ENCODE assay signal across 31 cellular contexts in genomic region chr7:66261941-66262340, GRCh38.
"Had no signal": no experiment of that assay in that cellular context is flagged by ENCODE, and none has a peak within 500 bp of the region (broad histone marks: within the 10 kb centered on the region; RNA-seq: fewer than 3 reads in every experiment).

No MANE protein-coding gene starts in this region.

- H3K4me1 Mint-ChIP-seq: activated naive CD4-positive, alpha-beta T cell treated with anti-CD3 and anti-CD28 coated beads, Interleukin-2, amount 10 ng/mL, durations not matched to agents 7 days and 5 days; activated naive CD8-positive, alpha-beta T cell treated with anti-CD3 and anti-CD28 coated beads, Interleukin-2, amount 50 U/mL, for 24 hours; T-cell; T-helper 17 cell had no signal

- ATAC-seq: activated naive CD8-positive, alpha-beta T cell treated with anti-CD3 and anti-CD28 coated beads, Interleukin-2, amount 50 U/mL, for 24 hours; activated T-cell treated with anti-CD3 and anti-CD28 coated beads, Interleukin-2, amount 50 U/mL, for 4 hours; PC-3; Right ventricle myocardium inferior; SK-N-SH treated with all-trans-retinoic acid at 6 μM for 48 hours; T-cell; T-helper 17 cell had no signal

- H3K27ac Mint-ChIP-seq: activated B cell treated with CpG ODN at 0.5 μM for 24 hours; activated CD4-positive, alpha-beta memory T cell treated with anti-CD3 and anti-CD28 coated beads for 36 hours; activated naive CD4-positive, alpha-beta T cell treated with anti-CD3 and anti-CD28 coated beads, Interleukin-2, amount 10 ng/mL, durations not matched to agents 7 days and 5 days; activated naive CD8-positive, alpha-beta T cell; activated naive CD8-positive, alpha-beta T cell treated with anti-CD3 and anti-CD28 coated beads, Interleukin-2, amount 50 U/mL, for 24 hours; activated T-helper 1 cell treated with anti-CD3 and anti-CD28 coated beads, Interleukin-12 subunit alpha, Interleukin-12 subunit beta, Interleukin-2, Interleukin-4 antibody, amounts not matched to agents 30 ng/mL and 10 ng/mL and 1 ng/mL, durations not matched to agents 14 hours and 24 hours and 36 hours; T-cell; T-helper 17 cell had no signal

- DNase-seq: activated B cell treated with CpG ODN at 0.5 μM for 24 hours; activated CD4-positive, alpha-beta memory T cell treated with anti-CD3 and anti-CD28 coated beads for 36 hours; activated CD4-positive, alpha-beta T cell treated with anti-CD3 and anti-CD28 coated beads for 4 hours; activated CD4-positive, alpha-beta T cell treated with anti-CD3 and anti-CD28 coated beads, Interleukin-2, amount 50 U/mL, for 1 hour; activated CD4-positive, CD25-positive, alpha-beta regulatory T cell treated with anti-CD3 and anti-CD28 coated beads, Interleukin-2, amount 50 U/mL, for 72 hours; activated CD8-positive, alpha-beta memory T cell treated with anti-CD3 and anti-CD28 coated beads, Interleukin-2, amount 50 U/mL, for 4 hours; activated gamma-delta T cell treated with Interleukin-2 at 50 U/mL for 16 hours; activated naive CD4-positive, alpha-beta T cell treated with anti-CD3 and anti-CD28 coated beads, Interleukin-2, amount 10 ng/mL, durations not matched to agents 7 days and 5 days; activated naive CD8-positive, alpha-beta T cell treated with anti-CD3 and anti-CD28 coated beads, Interleukin-2, amount 50 U/mL, for 24 hours; activated T-cell treated with anti-CD3 and anti-CD28 coated beads for 4 hours; activated T-cell treated with anti-CD3 and anti-CD28 coated beads, Interleukin-2, amount 50 U/mL, for 4 hours; anterior cingulate cortex; MM.1S; MV-4-11; NCI-H1092; NCI-H1436 treated with DMSO at 0.1 percent for 48 hours; NCI-H1694 treated with DMSO at 0.1 percent for 48 hours; NCI-H2029; NCI-H345; NCI-H524 treated with DMSO at 0.1 percent for 48 hours; PC-3; Peyer's patch; SIG-M5; T-cell; T-helper 17 cell; T-helper 9 cell had no signal

- H3K27me3 ChIP-seq: Peyer's patch had no signal

- H3K4me3 Mint-ChIP-seq: activated B cell treated with CpG ODN at 0.5 μM for 24 hours; activated CD4-positive, alpha-beta memory T cell treated with anti-CD3 and anti-CD28 coated beads for 36 hours; activated naive CD4-positive, alpha-beta T cell treated with anti-CD3 and anti-CD28 coated beads, Interleukin-2, amount 10 ng/mL, durations not matched to agents 7 days and 5 days; activated naive CD8-positive, alpha-beta T cell; activated naive CD8-positive, alpha-beta T cell treated with anti-CD3 and anti-CD28 coated beads, Interleukin-2, amount 50 U/mL, for 24 hours; activated T-cell treated with anti-CD3 and anti-CD28 coated beads, Interleukin-2, amount 50 U/mL, for 4 hours; activated T-helper 1 cell treated with anti-CD3 and anti-CD28 coated beads, Interleukin-12 subunit alpha, Interleukin-12 subunit beta, Interleukin-2, Interleukin-4 antibody, amounts not matched to agents 30 ng/mL and 10 ng/mL and 1 ng/mL, durations not matched to agents 14 hours and 24 hours and 36 hours; brain; T-cell; T-helper 17 cell had no signal

- H3K36me3 ChIP-seq: Peyer's patch had no signal

- H3K4me3 ChIP-seq: Peyer's patch had no signal

- H3K27me3 Mint-ChIP-seq: activated naive CD8-positive, alpha-beta T cell; activated naive CD8-positive, alpha-beta T cell treated with anti-CD3 and anti-CD28 coated beads, Interleukin-2, amount 50 U/mL, for 24 hours; brain had no signal
